Comparison of ENCODE assay signal across 29 cellular contexts in genomic region chr2:117349687-117350086, GRCh38.
"Had no signal": no experiment of that assay in that cellular context is flagged by ENCODE, and none has a peak within 500 bp of the region (broad histone marks: within the 10 kb centered on the region; RNA-seq: fewer than 3 reads in every experiment).

No MANE protein-coding gene starts in this region.

- ATAC-seq: left colon; left lung; lower lobe of right lung; naive thymus-derived CD8-positive, alpha-beta T cell; pancreas; right cardiac atrium; sciatic nerve; stimulated activated naive B cell treated with anti-CD40 and anti-IgM and Interleukin-4, amounts not matched to agents 10 μg/mL and 1 μg/mL and 100 μg/mL, for 72 hours; stimulated activated naive CD8-positive, alpha-beta T cell treated with anti-CD3 and anti-CD28 coated beads, Interleukin-15, Interleukin-2, amounts not matched to agents 100 U/mL and 50 U/mL, for 24 hours; upper lobe of right lung had no signal

- H3K27ac ChIP-seq: left lung, lower lobe of right lung, pancreas, prostate gland, skin epidermis, stomach, testis, thyroid gland, transverse colon, upper lobe of right lung, uterus had no signal

- H3K4me1 ChIP-seq: left lung, lower lobe of right lung, pancreas, prostate gland, stomach, testis, thyroid gland, transverse colon, upper lobe of right lung, uterus had no signal

- DNase-seq: hypothalamus; immature natural killer cell; kidney; left colon; left lung; lower lobe of right lung; mammary epithelial cell; mesenchymal stem cell; naive thymus-derived CD8-positive, alpha-beta T cell; nucleus accumbens; pancreas; posterior cingulate gyrus; retina; right cardiac atrium; stimulated activated CD4-positive, alpha-beta T cell treated with anti-CD3 and anti-CD28 coated beads, Interleukin-12 subunit alpha, Interleukin-12 subunit beta, amount 100 ng/mL, for 4 hours; stimulated activated CD4-positive, alpha-beta T cell treated with anti-CD3 and anti-CD28 coated beads, Interleukin-15, amount 100 ng/mL, for 24 hours; stimulated activated CD4-positive, alpha-beta T cell treated with anti-CD3 and anti-CD28 coated beads, Interleukin-2, amount 100 ng/mL, for 24 hours; stimulated activated CD4-positive, alpha-beta T cell treated with anti-CD3 and anti-CD28 coated beads, Interleukin-4, amount 100 ng/mL, for 1 hour; stimulated activated naive B cell treated with anti-CD40 and anti-IgM and Interleukin-4, amounts not matched to agents 10 μg/mL and 1 μg/mL and 100 μg/mL, for 72 hours; stimulated activated naive CD8-positive, alpha-beta T cell treated with anti-CD3 and anti-CD28 coated beads, Interleukin-15, Interleukin-2, amounts not matched to agents 100 U/mL and 50 U/mL, for 24 hours; stomach; testis; thyroid gland; transverse colon; upper lobe of right lung; uterus had no signal

- H3K9me3 ChIP-seq: left lung, lower lobe of right lung, pancreas, prostate gland, stomach, testis, thyroid gland, transverse colon, upper lobe of right lung, uterus had no signal

- H3K4me3 ChIP-seq: left lung, lower lobe of right lung, pancreas, prostate gland, skin epidermis, stomach, testis, thyroid gland, transverse colon, upper lobe of right lung, uterus had no signal

- H3K27me3 ChIP-seq: left lung, pancreas, stomach, testis, thyroid gland, transverse colon, upper lobe of right lung, uterus had no signal

- H3K36me3 ChIP-seq: left lung, lower lobe of right lung, pancreas, prostate gland, stomach, thyroid gland, transverse colon, upper lobe of right lung, uterus had no signal
